1 cellular context compared by ENCODE assay signal in genomic region chr1:1006305-1007159, GRCh38.
TF ChIP-seq lines count a peak whose summit lies in the region.

No MANE protein-coding gene starts in this region.

TF ChIP-seq in K562, 482 proteins besides CTCF, POLR2A, EP300 and RAD21:
- TF ChIP-seq, protein P1, sequence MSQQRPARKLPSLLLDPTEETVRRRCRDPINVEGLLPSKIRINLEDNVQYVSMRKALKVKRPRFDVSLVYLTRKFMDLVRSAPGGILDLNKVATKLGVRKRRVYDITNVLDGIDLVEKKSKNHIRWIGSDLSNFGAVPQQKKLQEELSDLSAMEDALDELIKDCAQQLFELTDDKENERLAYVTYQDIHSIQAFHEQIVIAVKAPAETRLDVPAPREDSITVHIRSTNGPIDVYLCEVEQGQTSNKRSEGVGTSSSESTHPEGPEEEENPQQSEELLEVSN (IDR thresholded peaks at IDR 0.05; ENCODE audit: borderline replicate concordance in 1 of 2, extremely low read depth in 1 of 2, insufficient read depth in 1 of 2, insufficient read length in 1 of 2, low read depth in 1 of 2, low read length in 1 of 2, poor library complexity in 1 of 2, severe bottlenecking in 1 of 2): peak in 1 of 2 experiments; percentile 27
- TF ChIP-seq MAX (CRISPR knock-in tag; IDR thresholded peaks at IDR 0.05): peak; percentile 61
- TF ChIP-seq E2F3 (CRISPR knock-in tag; IDR thresholded peaks at IDR 0.05): no peak
- peak; percentile 71; the same call in 1 of the 2 replicates for TF ChIP-seq NR2C2 (CRISPR knock-in tag; IDR thresholded peaks at IDR 0.05)
- TF ChIP-seq NR2C2 (tag; IDR thresholded peaks at IDR 0.05): no peak
- TF ChIP-seq CBX5 (IDR thresholded peaks at IDR 0.05; ENCODE audit: borderline replicate concordance, low read depth): no peak
- TF ChIP-seq CREM (IDR thresholded peaks at IDR 0.05; ENCODE audit: low read depth): 0 out of 2 replicates have a peak, but pooled peaks have one; percentile 1
- TF ChIP-seq CHD4 (IDR thresholded peaks at IDR 0.05; ENCODE audit: insufficient read depth, insufficient replicate concordance, low read depth, low read length, poor library complexity, severe bottlenecking): no peak
- no peak for TF ChIP-seq IRF1 (CRISPR knock-in tag; IDR thresholded peaks at IDR 0.05; ENCODE audit: borderline replicate concordance)
- no peak for TF ChIP-seq POLR2AphosphoS2 (IDR thresholded peaks at IDR 0.05; ENCODE audit: low read length)
- no peak for TF ChIP-seq SMAD3 (CRISPR knock-in tag; conservative IDR thresholded peaks at IDR 0.05)
- no peak for TF ChIP-seq TEAD1 (CRISPR knock-in tag; IDR thresholded peaks at IDR 0.05)
- no peak for TF ChIP-seq ZNF551 (CRISPR knock-in tag; IDR thresholded peaks at IDR 0.05)
- no peak for TF ChIP-seq ZNF184 (CRISPR knock-in tag; IDR thresholded peaks at IDR 0.05)
- no peak for TF ChIP-seq HDAC2 (IDR thresholded peaks at IDR 0.05)
- no peak for TF ChIP-seq NFATC3 (IDR thresholded peaks at IDR 0.05)
- peak in 1 of 2 experiments; percentile 34; a peak in 1 of 4 replicates for TF ChIP-seq MNT (conservative IDR thresholded peaks at IDR 0.05)
- TF ChIP-seq ZNF778 (CRISPR knock-in tag; IDR thresholded peaks at IDR 0.05): no peak
- no peak for TF ChIP-seq POLR3A (IDR thresholded peaks at IDR 0.05; ENCODE audit: borderline replicate concordance, extremely low read depth, insufficient read depth, insufficient read length)
- TF ChIP-seq ZBTB1 (CRISPR knock-in tag; IDR thresholded peaks at IDR 0.05; ENCODE audit: borderline replicate concordance, low read depth): no peak
- no peak for TF ChIP-seq NR2C1 (IDR thresholded peaks at IDR 0.05)
- TF ChIP-seq NR2C1 (tag; IDR thresholded peaks at IDR 0.05): peak; percentile 83
- peak; percentile 55; the same call in 1 of the 2 replicates for TF ChIP-seq ATF3 (IDR thresholded peaks at IDR 0.05)
- TF ChIP-seq ATF3 (CRISPR knock-in tag; conservative IDR thresholded peaks at IDR 0.05): no peak
- no peak for TF ChIP-seq KAT7 (CRISPR knock-in tag; IDR thresholded peaks at IDR 0.05; ENCODE audit: borderline replicate concordance)
- no peak for TF ChIP-seq EGR1 (conservative IDR thresholded peaks at IDR 0.05)
- TF ChIP-seq ETS2 (tag; IDR thresholded peaks at IDR 0.05; ENCODE audit: borderline replicate concordance, poor library complexity, severe bottlenecking): no peak
- TF ChIP-seq GTF2A2 (tag; IDR thresholded peaks at IDR 0.05): no peak
- TF ChIP-seq, protein P2, sequence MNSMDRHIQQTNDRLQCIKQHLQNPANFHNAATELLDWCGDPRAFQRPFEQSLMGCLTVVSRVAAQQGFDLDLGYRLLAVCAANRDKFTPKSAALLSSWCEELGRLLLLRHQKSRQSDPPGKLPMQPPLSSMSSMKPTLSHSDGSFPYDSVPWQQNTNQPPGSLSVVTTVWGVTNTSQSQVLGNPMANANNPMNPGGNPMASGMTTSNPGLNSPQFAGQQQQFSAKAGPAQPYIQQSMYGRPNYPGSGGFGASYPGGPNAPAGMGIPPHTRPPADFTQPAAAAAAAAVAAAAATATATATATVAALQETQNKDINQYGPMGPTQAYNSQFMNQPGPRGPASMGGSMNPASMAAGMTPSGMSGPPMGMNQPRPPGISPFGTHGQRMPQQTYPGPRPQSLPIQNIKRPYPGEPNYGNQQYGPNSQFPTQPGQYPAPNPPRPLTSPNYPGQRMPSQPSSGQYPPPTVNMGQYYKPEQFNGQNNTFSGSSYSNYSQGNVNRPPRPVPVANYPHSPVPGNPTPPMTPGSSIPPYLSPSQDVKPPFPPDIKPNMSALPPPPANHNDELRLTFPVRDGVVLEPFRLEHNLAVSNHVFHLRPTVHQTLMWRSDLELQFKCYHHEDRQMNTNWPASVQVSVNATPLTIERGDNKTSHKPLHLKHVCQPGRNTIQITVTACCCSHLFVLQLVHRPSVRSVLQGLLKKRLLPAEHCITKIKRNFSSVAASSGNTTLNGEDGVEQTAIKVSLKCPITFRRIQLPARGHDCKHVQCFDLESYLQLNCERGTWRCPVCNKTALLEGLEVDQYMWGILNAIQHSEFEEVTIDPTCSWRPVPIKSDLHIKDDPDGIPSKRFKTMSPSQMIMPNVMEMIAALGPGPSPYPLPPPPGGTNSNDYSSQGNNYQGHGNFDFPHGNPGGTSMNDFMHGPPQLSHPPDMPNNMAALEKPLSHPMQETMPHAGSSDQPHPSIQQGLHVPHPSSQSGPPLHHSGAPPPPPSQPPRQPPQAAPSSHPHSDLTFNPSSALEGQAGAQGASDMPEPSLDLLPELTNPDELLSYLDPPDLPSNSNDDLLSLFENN (IDR thresholded peaks at IDR 0.05; ENCODE audit: low read depth in 2 of 2, low read length in 2 of 2): no peak
- TF ChIP-seq EP400 (IDR thresholded peaks at IDR 0.05): peak; percentile 17; the same call in 1 of the 2 replicates
- TF ChIP-seq, protein P3, sequence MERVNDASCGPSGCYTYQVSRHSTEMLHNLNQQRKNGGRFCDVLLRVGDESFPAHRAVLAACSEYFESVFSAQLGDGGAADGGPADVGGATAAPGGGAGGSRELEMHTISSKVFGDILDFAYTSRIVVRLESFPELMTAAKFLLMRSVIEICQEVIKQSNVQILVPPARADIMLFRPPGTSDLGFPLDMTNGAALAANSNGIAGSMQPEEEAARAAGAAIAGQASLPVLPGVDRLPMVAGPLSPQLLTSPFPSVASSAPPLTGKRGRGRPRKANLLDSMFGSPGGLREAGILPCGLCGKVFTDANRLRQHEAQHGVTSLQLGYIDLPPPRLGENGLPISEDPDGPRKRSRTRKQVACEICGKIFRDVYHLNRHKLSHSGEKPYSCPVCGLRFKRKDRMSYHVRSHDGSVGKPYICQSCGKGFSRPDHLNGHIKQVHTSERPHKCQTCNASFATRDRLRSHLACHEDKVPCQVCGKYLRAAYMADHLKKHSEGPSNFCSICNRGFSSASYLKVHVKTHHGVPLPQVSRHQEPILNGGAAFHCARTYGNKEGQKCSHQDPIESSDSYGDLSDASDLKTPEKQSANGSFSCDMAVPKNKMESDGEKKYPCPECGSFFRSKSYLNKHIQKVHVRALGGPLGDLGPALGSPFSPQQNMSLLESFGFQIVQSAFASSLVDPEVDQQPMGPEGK (CRISPR knock-in tag; IDR thresholded peaks at IDR 0.05; ENCODE audit: borderline replicate concordance): no peak
- TF ChIP-seq, protein P4, sequence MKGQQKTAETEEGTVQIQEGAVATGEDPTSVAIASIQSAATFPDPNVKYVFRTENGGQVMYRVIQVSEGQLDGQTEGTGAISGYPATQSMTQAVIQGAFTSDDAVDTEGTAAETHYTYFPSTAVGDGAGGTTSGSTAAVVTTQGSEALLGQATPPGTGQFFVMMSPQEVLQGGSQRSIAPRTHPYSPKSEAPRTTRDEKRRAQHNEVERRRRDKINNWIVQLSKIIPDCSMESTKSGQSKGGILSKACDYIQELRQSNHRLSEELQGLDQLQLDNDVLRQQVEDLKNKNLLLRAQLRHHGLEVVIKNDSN (CRISPR knock-in tag; IDR thresholded peaks at IDR 0.05): peak; percentile 43; the same call in 1 of the 2 replicates
